Comparison of ENCODE assay signal across 11 cellular contexts in the genomic region with DNA sequence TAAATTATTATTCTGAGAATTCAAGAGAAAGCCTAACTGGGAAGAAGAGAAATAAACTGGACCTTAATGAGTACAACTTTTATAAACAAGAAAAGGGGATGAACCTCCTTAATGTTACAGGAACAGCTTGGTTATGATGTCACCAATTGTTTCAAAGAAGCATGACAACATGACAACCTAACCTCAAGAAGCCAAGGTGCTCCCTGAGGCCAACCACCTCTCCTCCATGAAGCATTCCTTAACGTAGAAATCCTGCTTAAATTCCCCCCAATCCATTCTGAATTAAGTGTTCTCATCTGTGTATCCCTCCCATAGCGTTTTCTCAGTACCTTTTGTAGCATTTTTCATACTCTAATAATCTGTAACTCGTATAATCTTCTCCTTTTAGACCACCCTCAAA. TPM values are rescaled to one million over a fixed set of nuclear protein-coding genes. Genes with fewer than 3 reads are reported as not detected.
A peak's percentile ranks its signal among the peaks of the same experiment; 100 is the strongest.
DNase-seq lines count a peak whose midpoint lies in the region; ATAC-seq and TF ChIP-seq lines count a peak whose summit lies in the region.
"Had no signal": no experiment of that assay in that cellular context is flagged by ENCODE, and none has a peak within 500 bp of the region (broad histone marks: within the 10 kb centered on the region; RNA-seq: fewer than 3 reads in every experiment).

No MANE protein-coding gene starts in this region.

- H3K27ac ChIP-seq in SK-N-SH (ENCODE audit: low read depth in 2 of 2, low read length in 1 of 2) = no peak overlapping the region
- H3K27ac ChIP-seq in coronary artery = no peak overlapping the region
- H3K27ac ChIP-seq: colonic mucosa had no signal

- CTCF ChIA-PET in SK-N-SH (lab: Yijun Ruan, JAX) = interaction anchor here (0.9 kb wide), 1 partner anchor 112 kb away, joined by 3 read pairs; no protein-coding TSS in a partner anchor

- TF ChIP-seq CTCF in SK-N-SH (IDR thresholded peaks at IDR 0.05) = no peak
- TF ChIP-seq CTCF in coronary artery (IDR thresholded peaks at IDR 0.05) = no peak
- no peak for TF ChIP-seq CTCF in progenitor cell of endocrine pancreas (IDR thresholded peaks at IDR 0.05; ENCODE audit: unreplicated experiment)

- no peaks in the 10 kb centered on the region for H3K27me3 Mint-ChIP-seq in progenitor cell of endocrine pancreas

- POLR2A ChIA-PET in SK-N-SH (lab: Yijun Ruan, JAX) = no interaction called here

- H3K4me1 Mint-ChIP-seq in progenitor cell of endocrine pancreas (ENCODE audit: low read depth) = peaks cover 16% of the 10 kb centered on the region

- no peaks in the 10 kb centered on the region for H3K27me3 ChIP-seq in SK-N-SH (ENCODE audit: insufficient read depth)
- H3K27me3 ChIP-seq: colonic mucosa had no signal

- no peaks in the 10 kb centered on the region for H3K9me2 ChIP-seq in SK-N-SH

- no peak overlapping the region for H2AFZ ChIP-seq in SK-N-SH (ENCODE audit: low read depth)

- peak overlapping the region; percentile 81; the same call in 1 of the 2 replicates for H3K4me2 ChIP-seq in SK-N-SH

- H3K36me3 ChIP-seq in SK-N-SH (replicated peaks in 1 of 2; ENCODE audit: control insufficient read depth in 1 of 2, insufficient read depth in 2 of 2, low read length in 1 of 2) = peaks cover 6 to 24% of the 10 kb centered on the region in 2 experiments
- H3K36me3 ChIP-seq: colonic mucosa had no signal

- no peak overlapping the region for H3K27ac Mint-ChIP-seq in progenitor cell of endocrine pancreas

- no peaks in the 10 kb centered on the region for H3K9me3 ChIP-seq in SK-N-SH
- H3K9me3 ChIP-seq: colonic mucosa had no signal

- ATAC-seq in SK-N-SH treated with all-trans-retinoic acid at 6 μM for 48 hours (no peak), HG03378 (IDR thresholded peaks at IDR 0.05; ENCODE audit: unreplicated experiment) (no peak)
- ATAC-seq: left ventricle myocardium superior had no signal

- peaks cover 4% of the 10 kb centered on the region for H3K36me3 Mint-ChIP-seq in progenitor cell of endocrine pancreas (ENCODE audit: insufficient read depth)

- H3F3A ChIP-seq in SK-N-SH (replicated peaks; ENCODE audit: insufficient read depth) = no peaks in the 10 kb centered on the region

- no peak overlapping the region for H3K4me3 ChIP-seq in SK-N-SH (ENCODE audit: low read depth in 2 of 2, low read length in 1 of 2)
- H3K4me3 ChIP-seq in coronary artery = peak overlapping the region; percentile 74

- 65% methylated on average over 3 of the region's 3 CpGs for WGBS in SK-N-SH (ENCODE audit: low lambda C conversion rate)

- no peak for TF ChIP-seq EP300 in SK-N-SH (IDR thresholded peaks at IDR 0.05; ENCODE audit: borderline replicate concordance in 1 of 2, low read depth in 1 of 2, low read length in 1 of 2)

- peak overlapping the region; percentile 98 for H3K4me3 Mint-ChIP-seq in progenitor cell of endocrine pancreas (ENCODE audit: low read depth)

- TF ChIP-seq RAD21 in SK-N-SH (IDR thresholded peaks at IDR 0.05; ENCODE audit: low read length) = no peak

- H3K9me3 Mint-ChIP-seq in progenitor cell of endocrine pancreas (ENCODE audit: low read depth) = no peaks in the 10 kb centered on the region

- DNase-seq in SK-N-SH (no peak), NCI-H69 (lab: John Stamatoyannopoulos, UW) (peak; percentile 4), coronary artery (ENCODE audit: low spot score) (no peak), progenitor cell of endocrine pancreas (ENCODE audit: low spot score, unreplicated experiment) (no peak), NCI-H226 (no peak)
- no peak for DNase-seq in stimulated activated CD4-positive, alpha-beta T cell treated with anti-CD3 and anti-CD28 coated beads, Interleukin-12 subunit alpha, Interleukin-12 subunit beta, amount 100 ng/mL, for 4 hours
- DNase-seq: activated CD4-positive, alpha-beta T cell treated with anti-CD3 and anti-CD28 coated beads, Interleukin-2, amount 50 U/mL, for 1 hour; colonic mucosa; left ventricle myocardium superior had no signal

- peaks cover 65% of the 10 kb centered on the region for H3K79me2 ChIP-seq in SK-N-SH (ENCODE audit: insufficient read depth)

- no peak overlapping the region for H3K9ac ChIP-seq in SK-N-SH

- H3K4me1 ChIP-seq in SK-N-SH (ENCODE audit: control insufficient read depth in 1 of 2, insufficient read depth in 2 of 2, low read depth in 1 of 2, low read length in 1 of 2) = peaks cover 0 to 10% of the 10 kb centered on the region in 2 experiments; a peak in 2 of 4 replicates

- H4K20me1 ChIP-seq in SK-N-SH (ENCODE audit: insufficient read depth) = peaks cover 7% of the 10 kb centered on the region; the same call in 1 of the 2 replicates

TF ChIP-seq in SK-N-SH, 30 proteins besides CTCF, POLR2A, EP300 and RAD21 (continues in another document):
- TF ChIP-seq, protein P1, sequence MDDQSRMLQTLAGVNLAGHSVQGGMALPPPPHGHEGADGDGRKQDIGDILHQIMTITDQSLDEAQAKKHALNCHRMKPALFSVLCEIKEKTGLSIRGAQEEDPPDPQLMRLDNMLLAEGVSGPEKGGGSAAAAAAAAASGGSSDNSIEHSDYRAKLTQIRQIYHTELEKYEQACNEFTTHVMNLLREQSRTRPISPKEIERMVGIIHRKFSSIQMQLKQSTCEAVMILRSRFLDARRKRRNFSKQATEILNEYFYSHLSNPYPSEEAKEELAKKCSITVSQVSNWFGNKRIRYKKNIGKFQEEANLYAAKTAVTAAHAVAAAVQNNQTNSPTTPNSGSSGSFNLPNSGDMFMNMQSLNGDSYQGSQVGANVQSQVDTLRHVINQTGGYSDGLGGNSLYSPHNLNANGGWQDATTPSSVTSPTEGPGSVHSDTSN (IDR thresholded peaks at IDR 0.05) = no peak
- TF ChIP-seq POLR2AphosphoS5 (IDR thresholded peaks at IDR 0.05; ENCODE audit: low read depth, low read length) (no peak), NRF1 (IDR thresholded peaks at IDR 0.05; ENCODE audit: low read depth, low read length) (no peak), MXI1 (IDR thresholded peaks at IDR 0.05; ENCODE audit: low read depth, low read length) (no peak), SIN3A (IDR thresholded peaks at IDR 0.05; ENCODE audit: borderline replicate concordance, low read depth, low read length) (no peak), GABPA (IDR thresholded peaks at IDR 0.05; ENCODE audit: low read depth) (no peak), SMC3 (IDR thresholded peaks at IDR 0.05; ENCODE audit: low read depth, low read length) (no peak)
- TF ChIP-seq, protein P2, sequence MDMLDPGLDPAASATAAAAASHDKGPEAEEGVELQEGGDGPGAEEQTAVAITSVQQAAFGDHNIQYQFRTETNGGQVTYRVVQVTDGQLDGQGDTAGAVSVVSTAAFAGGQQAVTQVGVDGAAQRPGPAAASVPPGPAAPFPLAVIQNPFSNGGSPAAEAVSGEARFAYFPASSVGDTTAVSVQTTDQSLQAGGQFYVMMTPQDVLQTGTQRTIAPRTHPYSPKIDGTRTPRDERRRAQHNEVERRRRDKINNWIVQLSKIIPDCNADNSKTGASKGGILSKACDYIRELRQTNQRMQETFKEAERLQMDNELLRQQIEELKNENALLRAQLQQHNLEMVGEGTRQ (IDR thresholded peaks at IDR 0.05; ENCODE audit: borderline replicate concordance, low read depth, low read length) = no peak

TF ChIP-seq in SK-N-SH treated with all-trans-retinoic acid at 6 μM for 48 hours, 23 proteins besides CTCF, POLR2A, EP300 and RAD21:
- TF ChIP-seq ESRRG (CRISPR knock-in tag; IDR thresholded peaks at IDR 0.05) (no peak), ZFP30 (CRISPR knock-in tag; IDR thresholded peaks at IDR 0.05) (no peak), OSR1 (CRISPR knock-in tag; IDR thresholded peaks at IDR 0.05) (no peak), RARB (CRISPR knock-in tag; IDR thresholded peaks at IDR 0.05) (no peak)

RNA-seq across cellular contexts. Expression of a gene that starts 1.7 kb away (rescaled TPM):
- polyA plus RNA-seq in SK-N-SH (2012; rRNA removed) = 19.0 and 24.3 TPM in 2 replicates
- polyA plus RNA-seq in SK-N-SH (2012; cell fraction: cytosol; rRNA removed) = 29.0 and 36.8 TPM in 2 replicates
- 6.9 and 19.7 TPM in 2 replicates for polyA plus RNA-seq in SK-N-SH (2012; cell fraction: nucleus; rRNA removed)
- total RNA-seq in progenitor cell of endocrine pancreas = 77.2 and 88.7 TPM in 2 replicates
